9 cellular contexts compared by ENCODE assay signal in the genomic region with DNA sequence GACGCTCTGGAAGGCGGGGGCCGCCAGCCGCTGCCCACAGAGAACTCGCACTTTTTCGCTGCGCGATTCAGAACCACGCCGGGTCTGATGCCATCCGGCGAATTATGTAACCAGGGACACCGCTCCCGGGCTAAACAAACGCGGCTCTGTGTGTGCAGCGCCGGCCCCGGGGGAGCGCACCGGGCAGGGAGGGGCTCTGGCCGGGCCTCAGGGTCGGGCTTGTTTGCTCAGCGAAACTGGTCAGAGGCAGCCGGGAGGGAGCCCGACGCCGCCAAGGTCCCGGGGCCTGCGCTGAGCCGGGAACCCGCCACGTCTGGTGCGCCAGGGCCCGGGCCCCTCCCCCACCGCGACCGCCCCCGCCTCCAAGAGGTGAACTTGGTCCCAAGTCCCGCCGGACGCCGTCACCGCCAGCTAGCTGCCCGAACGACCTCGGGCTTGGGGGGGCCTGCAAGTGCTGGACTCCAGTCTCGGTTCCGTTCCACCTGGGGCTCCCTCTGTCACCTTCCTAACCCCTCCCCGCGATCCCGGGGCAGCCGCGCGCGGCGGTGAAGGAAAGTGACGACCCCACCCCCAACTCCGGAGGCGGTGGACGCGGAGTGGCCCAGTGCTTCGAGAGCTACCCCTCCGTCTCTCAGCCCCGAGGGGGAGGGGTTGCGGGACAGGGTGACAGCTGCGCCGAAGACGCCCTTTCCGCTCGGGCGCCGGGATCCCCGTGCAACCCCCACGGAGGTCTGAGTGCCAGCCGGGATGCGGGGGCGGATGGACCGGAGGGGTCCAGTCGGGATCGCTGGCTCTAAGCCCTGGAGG. TPM values are rescaled to one million over a fixed set of nuclear protein-coding genes. Genes with fewer than 3 reads are reported as not detected.
A peak's percentile ranks its signal among the peaks of the same experiment; 100 is the strongest.
DNase-seq lines count a peak whose midpoint lies in the region; ATAC-seq, FAIRE-seq and TF ChIP-seq lines count a peak whose summit lies in the region.
"Had no signal": no experiment of that assay in that cellular context is flagged by ENCODE, and none has a peak within 500 bp of the region (broad histone marks: within the 10 kb centered on the region; RNA-seq: fewer than 3 reads in every experiment).

No MANE protein-coding gene starts in this region.

- DNase-seq in CD14-positive monocyte (ENCODE audit: low spot score), result no peak
- DNase-seq in astrocyte (ENCODE audit: low read depth), result no peak
- peak; percentile 88 for DNase-seq in hepatocyte (ENCODE audit: low spot score)
- peak; percentile 85 for DNase-seq in retina
- no peak for DNase-seq in DMS79 (lab: John Stamatoyannopoulos, UW)

- WGBS in hepatocyte (ENCODE audit: low lambda C conversion rate, missing lambda C conversion rate), result under 1% methylated on average over 42 of the region's 81 CpGs

- FAIRE-seq in astrocyte (lab: Jason Lieb, UNC), result no peak
- FAIRE-seq: TTC549 had no signal

- peak overlapping the region in 6 of 7 donors; percentile 64 to 89 (median 82) for H3K27ac Mint-ChIP-seq in CD14-positive monocyte
- peak overlapping the region; percentile 59 for H3K27ac Mint-ChIP-seq in T-helper 1 cell treated with Interleukin-12 subunit alpha and Interleukin-12 subunit beta and Interleukin-4 antibody, amounts not matched to agents 30 μg/mL and 1 μg/mL, for 36 hours
- H3K27ac Mint-ChIP-seq in astrocyte (ENCODE audit: unreplicated experiment), result peak overlapping the region; percentile 47

- no peaks in the 10 kb centered on the region for H3K27me3 ChIP-seq in astrocyte (ENCODE audit: insufficient read depth, low read length)
- no peaks in the 10 kb centered on the region for H3K27me3 ChIP-seq in hepatocyte

- H3K27me3 Mint-ChIP-seq in CD14-positive monocyte (ENCODE audit: low read depth in 3 of 3) (peaks cover 2 to 17% (median 7%) of the 10 kb centered on the region in 3 donors), astrocyte (ENCODE audit: low read depth, unreplicated experiment) (peaks cover 13% of the 10 kb centered on the region)
- H3K27me3 Mint-ChIP-seq in T-helper 1 cell treated with Interleukin-12 subunit alpha and Interleukin-12 subunit beta and Interleukin-4 antibody, amounts not matched to agents 30 μg/mL and 1 μg/mL, for 36 hours (ENCODE audit: low read depth), result peaks cover 16% of the 10 kb centered on the region

- H3K36me3 Mint-ChIP-seq in CD14-positive monocyte (peaks cover 11 to 19% of the 10 kb centered on the region in 2 donors), astrocyte (ENCODE audit: low read depth, unreplicated experiment) (no peaks in the 10 kb centered on the region)
- H3K36me3 Mint-ChIP-seq in T-helper 1 cell treated with Interleukin-12 subunit alpha and Interleukin-12 subunit beta and Interleukin-4 antibody, amounts not matched to agents 30 μg/mL and 1 μg/mL, for 36 hours (ENCODE audit: low read depth), result no peaks in the 10 kb centered on the region

- H3K9me3 ChIP-seq in astrocyte (ENCODE audit: insufficient read depth, low read depth, low read length) (no peaks in the 10 kb centered on the region), hepatocyte (ENCODE audit: low read depth) (no peaks in the 10 kb centered on the region)

- H3K27ac ChIP-seq in astrocyte (ENCODE audit: low read depth, low read length) (peak overlapping the region; percentile 94), hepatocyte (peak overlapping the region; percentile 99)

- peak overlapping the region; percentile 95 for H3K9ac ChIP-seq in astrocyte (ENCODE audit: low read length)

- H3K4me1 Mint-ChIP-seq in CD14-positive monocyte (peaks cover 58% of the 10 kb centered on the region), astrocyte (ENCODE audit: low read depth, unreplicated experiment) (peaks cover 35% of the 10 kb centered on the region)
- H3K4me1 Mint-ChIP-seq in T-helper 1 cell treated with Interleukin-12 subunit alpha and Interleukin-12 subunit beta and Interleukin-4 antibody, amounts not matched to agents 30 μg/mL and 1 μg/mL, for 36 hours (ENCODE audit: low read depth), result peaks cover 36% of the 10 kb centered on the region

- peaks cover 31% of the 10 kb centered on the region for H3K4me1 ChIP-seq in astrocyte (ENCODE audit: insufficient read depth, low read length)
- H3K4me1 ChIP-seq in hepatocyte (ENCODE audit: insufficient read depth), result peaks cover 37% of the 10 kb centered on the region

- peak overlapping the region; percentile 38 for H2AFZ ChIP-seq in astrocyte (ENCODE audit: low read depth, low read length)
- H2AFZ ChIP-seq in hepatocyte, result peak overlapping the region; percentile 82

- intact Hi-C loops in CD14-positive monocyte (cut with micrococcal nuclease), result loop anchor here (5.0 kb wide), 4 partner anchors 63 to 153 kb away; a partner anchor contains a TSS

- H4K20me1 ChIP-seq in astrocyte (ENCODE audit: insufficient read depth, low read length) (peaks cover 47% of the 10 kb centered on the region), hepatocyte (ENCODE audit: insufficient read depth, poor library complexity, severe bottlenecking) (peaks cover 49% of the 10 kb centered on the region)

- peak overlapping the region; percentile 90 for H3K4me3 ChIP-seq in astrocyte (ENCODE audit: insufficient read depth, low read depth, low read length)
- H3K4me3 ChIP-seq in hepatocyte, result peak overlapping the region; percentile 95

- H3K4me3 Mint-ChIP-seq in CD14-positive monocyte (peak overlapping the region; percentile 86 to 93), astrocyte (ENCODE audit: unreplicated experiment) (peak overlapping the region; percentile 90)
- peak overlapping the region; percentile 79 for H3K4me3 Mint-ChIP-seq in T-helper 1 cell treated with Interleukin-12 subunit alpha and Interleukin-12 subunit beta and Interleukin-4 antibody, amounts not matched to agents 30 μg/mL and 1 μg/mL, for 36 hours

- H3K9me2 ChIP-seq in hepatocyte (replicated peaks; ENCODE audit: insufficient read depth), result no peaks in the 10 kb centered on the region

- peaks cover 2% of the 10 kb centered on the region for H3K36me3 ChIP-seq in astrocyte (ENCODE audit: insufficient read depth, low read length)
- H3K36me3 ChIP-seq in hepatocyte (replicated peaks; ENCODE audit: insufficient read depth, low read depth), result no peaks in the 10 kb centered on the region

- peaks cover 56% of the 10 kb centered on the region for H3K79me2 ChIP-seq in astrocyte (ENCODE audit: insufficient read depth, low read length)
- peaks cover 58% of the 10 kb centered on the region for H3K79me2 ChIP-seq in hepatocyte

- ATAC-seq in GM19397 (IDR thresholded peaks at IDR 0.05; ENCODE audit: unreplicated experiment) (peak; percentile 34), HG03521 (IDR thresholded peaks at IDR 0.05; ENCODE audit: unreplicated experiment) (peak; percentile 29)

- H3K4me2 ChIP-seq in astrocyte (ENCODE audit: low read length) (peak overlapping the region; percentile 97), hepatocyte (peak overlapping the region; percentile 91)

- TF ChIP-seq CTCF in CD14-positive monocyte (IDR thresholded peaks at IDR 0.05), result no peak
- no peak for TF ChIP-seq CTCF in astrocyte (IDR thresholded peaks at IDR 0.05; ENCODE audit: insufficient read depth, low read depth, low read length)
- TF ChIP-seq CTCF in hepatocyte (IDR thresholded peaks at IDR 0.05; ENCODE audit: poor library complexity), result no peak

- H3K9me3 Mint-ChIP-seq in CD14-positive monocyte (no peaks in the 10 kb centered on the region), astrocyte (ENCODE audit: unreplicated experiment) (no peaks in the 10 kb centered on the region)
- H3K9me3 Mint-ChIP-seq in T-helper 1 cell treated with Interleukin-12 subunit alpha and Interleukin-12 subunit beta and Interleukin-4 antibody, amounts not matched to agents 30 μg/mL and 1 μg/mL, for 36 hours, result no peaks in the 10 kb centered on the region

RNA-seq across cellular contexts. Expression of a gene that starts 0.8 kb away (rescaled TPM):
- polyA plus RNA-seq in CD14-positive monocyte, result 10 to 100 TPM; 59.1 to 70.2 TPM
- 87.1 and 91.9 TPM in 2 replicates for total RNA-seq in astrocyte
- 96.8 and 107 TPM in 2 replicates for total RNA-seq in hepatocyte
- polyA plus RNA-seq in hepatocyte, result 59.3 and 75.9 TPM in 2 replicates

RNA-seq across cellular contexts. Expression of a gene that starts 27.1 kb away (rescaled TPM):
- polyA plus RNA-seq in CD14-positive monocyte (under 1 TPM in 1 of 2 donors, not detected in 1; 0.11 TPM), hepatocyte (0.93 and 1.3 TPM in 2 replicates)
- total RNA-seq in astrocyte (2.5 and 3.2 TPM in 2 replicates), hepatocyte (1.0 and 2.4 TPM in 2 replicates)

Comparison
In these comparisons a context has a peak if more than half of its experiments do, and no peak if none do; other contexts are left out.
1. DNase-seq: peak in hepatocyte (single experiment) and retina (single experiment); none in CD14-positive monocyte (single experiment), astrocyte (single experiment) and DMS79 (single experiment).
2. Peak in every context shown above with its lines, with median percentiles within 50 percentile points of each other: H3K27ac Mint-ChIP-seq and H3K4me3 Mint-ChIP-seq.